1 cellular context compared by ENCODE assay signal in the genomic region with DNA sequence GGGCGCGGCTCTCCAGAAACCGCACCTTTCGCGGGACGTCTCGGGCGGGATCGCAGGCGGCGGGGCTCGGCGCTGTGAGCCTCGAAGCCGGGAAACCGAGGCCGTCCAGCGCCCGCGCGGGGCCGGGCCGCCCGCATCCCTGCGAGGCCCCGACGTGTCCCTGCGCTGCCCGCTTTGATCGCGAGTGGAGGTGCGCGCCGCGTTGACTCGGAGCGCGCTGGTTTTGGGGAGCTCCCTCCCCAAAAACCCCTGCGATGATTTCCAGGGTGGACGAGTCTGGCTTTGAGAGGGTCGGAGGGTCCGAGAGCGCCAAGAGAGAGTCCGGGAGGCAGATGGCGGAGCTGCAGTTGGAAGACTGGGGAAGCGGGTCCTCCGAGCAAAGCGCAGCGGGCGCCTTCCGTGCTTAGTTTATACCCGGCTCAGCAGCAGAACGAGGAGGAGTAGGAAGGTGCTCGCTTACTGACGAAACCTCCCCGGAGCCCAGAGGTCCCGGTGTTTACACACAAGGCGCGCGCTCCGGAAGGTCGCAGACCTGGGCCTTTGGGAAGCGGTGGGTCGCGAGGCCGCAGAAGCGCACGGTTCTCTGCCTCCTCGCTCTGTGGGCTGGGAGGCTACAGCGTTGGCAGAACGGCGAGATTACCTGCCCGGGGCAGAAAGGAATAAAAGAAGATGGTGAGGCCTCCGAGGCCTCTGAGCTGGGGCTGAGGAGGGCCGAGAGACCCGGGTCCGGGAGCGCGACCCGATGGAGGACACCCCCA.
TF ChIP-seq lines count a peak whose summit lies in the region.

No MANE protein-coding gene starts in this region.

TF ChIP-seq in IMR-90, 13 proteins besides CTCF, POLR2A, EP300 and RAD21:
- TF ChIP-seq FOS (IDR thresholded peaks at IDR 0.05; ENCODE audit: low read depth, low read length) (no peak), CHD1 (IDR thresholded peaks at IDR 0.05; ENCODE audit: low read depth, low read length) (no peak), MAFK (IDR thresholded peaks at IDR 0.05; ENCODE audit: low read depth, low read length) (no peak), RFX5 (IDR thresholded peaks at IDR 0.05; ENCODE audit: low read depth, low read length) (no peak), MXI1 (IDR thresholded peaks at IDR 0.05; ENCODE audit: borderline replicate concordance, low read depth, low read length) (no peak)
- TF ChIP-seq, protein P1, sequence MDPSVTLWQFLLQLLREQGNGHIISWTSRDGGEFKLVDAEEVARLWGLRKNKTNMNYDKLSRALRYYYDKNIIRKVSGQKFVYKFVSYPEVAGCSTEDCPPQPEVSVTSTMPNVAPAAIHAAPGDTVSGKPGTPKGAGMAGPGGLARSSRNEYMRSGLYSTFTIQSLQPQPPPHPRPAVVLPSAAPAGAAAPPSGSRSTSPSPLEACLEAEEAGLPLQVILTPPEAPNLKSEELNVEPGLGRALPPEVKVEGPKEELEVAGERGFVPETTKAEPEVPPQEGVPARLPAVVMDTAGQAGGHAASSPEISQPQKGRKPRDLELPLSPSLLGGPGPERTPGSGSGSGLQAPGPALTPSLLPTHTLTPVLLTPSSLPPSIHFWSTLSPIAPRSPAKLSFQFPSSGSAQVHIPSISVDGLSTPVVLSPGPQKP (IDR thresholded peaks at IDR 0.05; ENCODE audit: borderline replicate concordance, low read depth, low read length): no peak
TF ChIP-seq in IMR-90: peak in this region for 0.
